In genomic region chr2:9690716-9691498, GRCh38 we compare ENCODE assay signal across 17 cellular contexts.
DNase-seq lines count a peak whose midpoint lies in the region; ATAC-seq, FAIRE-seq and TF ChIP-seq lines count a peak whose summit lies in the region.
"Had no signal": no experiment of that assay in that cellular context is flagged by ENCODE, and none has a peak within 500 bp of the region (broad histone marks: within the 10 kb centered on the region; RNA-seq: fewer than 3 reads in every experiment).

No MANE protein-coding gene starts in this region.

- TF ChIP-seq RAD21 in HCT116 (IDR thresholded peaks at IDR 0.05; ENCODE audit: low read depth), result peak; percentile 31; the same call in 1 of the 2 replicates

- peak; percentile 39 for ATAC-seq in HCT116
- no peak for ATAC-seq in stimulated activated naive CD8-positive, alpha-beta T cell treated with anti-CD3 and anti-CD28 coated beads, Interleukin-15, Interleukin-2, amounts not matched to agents 100 U/mL and 50 U/mL, for 24 hours
- ATAC-seq in activated CD4-positive, alpha-beta T cell treated with anti-CD3 and anti-CD28 coated beads for 36 hours, result no peak
- ATAC-seq: effector memory CD8-positive, alpha-beta T cell; left lobe of liver; natural killer cell had no signal

- H3K36me3 ChIP-seq in HCT116 (ENCODE audit: control insufficient read depth in 1 of 2, insufficient read depth in 2 of 2, low read length in 2 of 2), result no peaks in the 10 kb centered on the region
- no peaks in the 10 kb centered on the region for H3K36me3 ChIP-seq in adipocyte (ENCODE audit: control insufficient read depth, insufficient read depth, low read length, severe bottlenecking)
- H3K36me3 ChIP-seq in mesodermal cell (ENCODE audit: control insufficient read depth, insufficient read depth, low read length), result no peaks in the 10 kb centered on the region

- CTCF ChIA-PET in HCT116 (lab: Charles Lee), result no interaction called here
- CTCF ChIA-PET in activated CD4-positive, alpha-beta T cell treated with anti-CD3 and anti-CD28 coated beads for 36 hours (lab: Charles Lee), result interaction anchor here (1.0 kb wide), 1 partner anchor 14 kb away, joined by 3 read pairs; no protein-coding TSS in a partner anchor

- H2AFZ ChIP-seq in HCT116 (ENCODE audit: low read depth, low read length, poor library complexity, severe bottlenecking), result no peak overlapping the region

- H3K4me1 ChIP-seq in HCT116 (ENCODE audit: control insufficient read depth in 1 of 2, insufficient read depth in 2 of 2, low read length in 2 of 2) (peaks cover 3 to 8% of the 10 kb centered on the region in 2 experiments; a peak in 3 of 4 replicates), adipocyte (ENCODE audit: control insufficient read depth, insufficient read depth, low read length) (peaks cover 24% of the 10 kb centered on the region), mesodermal cell (ENCODE audit: control insufficient read depth, insufficient read depth, low read length, poor library complexity, severe bottlenecking) (peaks cover 11% of the 10 kb centered on the region)

- peaks cover 1% of the 10 kb centered on the region; the same call in 1 of the 2 replicates for H3K27me3 ChIP-seq in HCT116 (ENCODE audit: insufficient read depth, low read length)
- no peaks in the 10 kb centered on the region for H3K27me3 ChIP-seq in adipocyte (replicated peaks; ENCODE audit: control insufficient read depth, insufficient read depth, low read length)

- H4K20me1 ChIP-seq in HCT116 (ENCODE audit: insufficient read depth), result no peaks in the 10 kb centered on the region

- RAD21 ChIA-PET in HCT116 (lab: Charles Lee; ENCODE audit: low non-redundant PET in 1 of 2, low total read pairs in 2 of 2, uncharacterized antibody in 2 of 2, unreplicated experiment in 2 of 2), result no interaction called here

- no peaks in the 10 kb centered on the region for H3K9me2 ChIP-seq in HCT116 (ENCODE audit: insufficient read depth)

- POLR2A ChIA-PET in HCT116 (lab: Charles Lee), result no interaction called here
- POLR2A ChIA-PET in activated CD4-positive, alpha-beta T cell treated with anti-CD3 and anti-CD28 coated beads for 36 hours (lab: Charles Lee), result interaction anchor here (0.6 kb wide), 1 partner anchor 8 kb away, joined by 3 read pairs; no protein-coding TSS in a partner anchor

- H3K4me1 Mint-ChIP-seq in activated CD4-positive, alpha-beta T cell treated with anti-CD3 and anti-CD28 coated beads for 36 hours, result peaks cover 15% of the 10 kb centered on the region

- H3K9me3 ChIP-seq in HCT116 (ENCODE audit: control insufficient read depth in 1 of 2, insufficient read depth in 1 of 2, low read depth in 1 of 2, low read length in 2 of 2), result no peaks in the 10 kb centered on the region
- no peaks in the 10 kb centered on the region for H3K9me3 ChIP-seq in adipocyte (ENCODE audit: control insufficient read depth, low read length)
- no peaks in the 10 kb centered on the region for H3K9me3 ChIP-seq in mesodermal cell (ENCODE audit: control insufficient read depth, low read length)

- H3K79me2 ChIP-seq in HCT116 (ENCODE audit: insufficient read depth, low read length), result no peaks in the 10 kb centered on the region

- no peak for TF ChIP-seq POLR2A in HCT116 (IDR thresholded peaks at IDR 0.05; ENCODE audit: borderline replicate concordance, extremely low read depth, insufficient read depth, insufficient read length)

- intact Hi-C loops in HCT116 (cut with micrococcal nuclease), result no loop called here
- intact Hi-C loops in activated CD4-positive, alpha-beta T cell treated with anti-CD3 and anti-CD28 coated beads for 36 hours (cut with DNase I, micrococcal nuclease), result no loop called here

- FAIRE-seq in D721Med (lab: Jason Lieb, UNC), result no peak
- FAIRE-seq: H54 had no signal

- H3K4me2 ChIP-seq in HCT116 (ENCODE audit: low read length), result no peak overlapping the region

- WGBS in mesodermal cell (ENCODE audit: insufficient coverage in 2 of 2), 2 experiments, result 91 to 92% methylated on average over 9 to 10 of the region's 11 CpGs

- no peak overlapping the region for H3K4me3 Mint-ChIP-seq in activated CD4-positive, alpha-beta T cell treated with anti-CD3 and anti-CD28 coated beads for 36 hours
- H3K4me3 Mint-ChIP-seq: activated naive CD8-positive, alpha-beta T cell; effector memory CD8-positive, alpha-beta T cell; natural killer cell had no signal

- H3K27me3 Mint-ChIP-seq in activated CD4-positive, alpha-beta T cell treated with anti-CD3 and anti-CD28 coated beads for 36 hours, result no peaks in the 10 kb centered on the region
- H3K27me3 Mint-ChIP-seq: activated naive CD8-positive, alpha-beta T cell; effector memory CD8-positive, alpha-beta T cell had no signal

- no peak for DNase-seq in D721Med (ENCODE audit: insufficient read length, low spot score)
- DNase-seq in HCT116 (ENCODE audit: low read depth, low spot score), result no peak
- DNase-seq in adipocyte (ENCODE audit: low read depth), result no peak
- DNase-seq in stimulated activated naive CD8-positive, alpha-beta T cell treated with anti-CD3 and anti-CD28 coated beads, Interleukin-15, Interleukin-2, amounts not matched to agents 100 U/mL and 50 U/mL, for 24 hours, result no peak
- DNase-seq in activated CD4-positive, alpha-beta T cell treated with anti-CD3 and anti-CD28 coated beads for 36 hours, result no peak
- DNase-seq in T1000 (lab: John Stamatoyannopoulos, UW), result no peak
- DNase-seq: activated CD4-positive, alpha-beta T cell treated with anti-CD3 and anti-CD28 coated beads for 48 hours; DND-41; effector memory CD8-positive, alpha-beta T cell; MV-4-11; natural killer cell; NCI-H2171; stimulated activated CD4-positive, alpha-beta T cell treated with anti-CD3 and anti-CD28 coated beads, Interleukin-2, amount 100 ng/mL, for 24 hours had no signal

- TF ChIP-seq CTCF in D721Med (IDR thresholded peaks at IDR 0.05; ENCODE audit: insufficient read depth, missing control alignments) (peak; percentile 22), HCT116 (IDR thresholded peaks at IDR 0.05 in 2 of 3, conservative IDR thresholded peaks at IDR 0.05 in 1 of 3; ENCODE audit: borderline replicate concordance in 1 of 3, insufficient read depth in 1 of 3, low read depth in 2 of 3, low read length in 2 of 3) (no peak)

- no peaks in the 10 kb centered on the region for H3K9me3 Mint-ChIP-seq in activated CD4-positive, alpha-beta T cell treated with anti-CD3 and anti-CD28 coated beads for 36 hours (ENCODE audit: low read depth)
- H3K9me3 Mint-ChIP-seq: effector memory CD8-positive, alpha-beta T cell; natural killer cell had no signal

- H3K36me3 Mint-ChIP-seq in activated CD4-positive, alpha-beta T cell treated with anti-CD3 and anti-CD28 coated beads for 36 hours (ENCODE audit: low read depth), result no peaks in the 10 kb centered on the region
- H3K36me3 Mint-ChIP-seq: activated naive CD8-positive, alpha-beta T cell; natural killer cell had no signal

- no TSS peak for BruUV-seq in HCT116 (replicated peaks; lab: Mats Ljungman, UMichigan)

- no peak overlapping the region for H3K27ac Mint-ChIP-seq in activated CD4-positive, alpha-beta T cell treated with anti-CD3 and anti-CD28 coated beads for 36 hours
- H3K27ac Mint-ChIP-seq: activated naive CD8-positive, alpha-beta T cell had no signal

- H3K27ac ChIP-seq in HCT116 (ENCODE audit: low read depth, low read length), result no peak overlapping the region
- peak overlapping the region; percentile 76 for H3K27ac ChIP-seq in mesodermal cell (ENCODE audit: low read depth, low read length, severe bottlenecking)

- H3K9ac ChIP-seq in HCT116 (ENCODE audit: low read length), result no peak overlapping the region
- peak overlapping the region; percentile 53 for H3K9ac ChIP-seq in adipocyte (ENCODE audit: low read length)

- H3K4me3 ChIP-seq in HCT116 (replicated peaks in 1 of 2; ENCODE audit: low read depth in 1 of 2, low read length in 2 of 2) (no peak overlapping the region), adipocyte (ENCODE audit: low read length) (peak overlapping the region; percentile 12), mesodermal cell (ENCODE audit: extremely low read depth, insufficient read depth, low read length, poor library complexity, severe bottlenecking) (no peak overlapping the region)

TF ChIP-seq in HCT116, 20 proteins besides CTCF, POLR2A, EP300 and RAD21:
- no peak for TF ChIP-seq ZNF274 (IDR thresholded peaks at IDR 0.05; ENCODE audit: low read depth, low read length)
- TF ChIP-seq EGR1 (IDR thresholded peaks at IDR 0.05; ENCODE audit: low read depth), result no peak
- TF ChIP-seq, protein P1, sequence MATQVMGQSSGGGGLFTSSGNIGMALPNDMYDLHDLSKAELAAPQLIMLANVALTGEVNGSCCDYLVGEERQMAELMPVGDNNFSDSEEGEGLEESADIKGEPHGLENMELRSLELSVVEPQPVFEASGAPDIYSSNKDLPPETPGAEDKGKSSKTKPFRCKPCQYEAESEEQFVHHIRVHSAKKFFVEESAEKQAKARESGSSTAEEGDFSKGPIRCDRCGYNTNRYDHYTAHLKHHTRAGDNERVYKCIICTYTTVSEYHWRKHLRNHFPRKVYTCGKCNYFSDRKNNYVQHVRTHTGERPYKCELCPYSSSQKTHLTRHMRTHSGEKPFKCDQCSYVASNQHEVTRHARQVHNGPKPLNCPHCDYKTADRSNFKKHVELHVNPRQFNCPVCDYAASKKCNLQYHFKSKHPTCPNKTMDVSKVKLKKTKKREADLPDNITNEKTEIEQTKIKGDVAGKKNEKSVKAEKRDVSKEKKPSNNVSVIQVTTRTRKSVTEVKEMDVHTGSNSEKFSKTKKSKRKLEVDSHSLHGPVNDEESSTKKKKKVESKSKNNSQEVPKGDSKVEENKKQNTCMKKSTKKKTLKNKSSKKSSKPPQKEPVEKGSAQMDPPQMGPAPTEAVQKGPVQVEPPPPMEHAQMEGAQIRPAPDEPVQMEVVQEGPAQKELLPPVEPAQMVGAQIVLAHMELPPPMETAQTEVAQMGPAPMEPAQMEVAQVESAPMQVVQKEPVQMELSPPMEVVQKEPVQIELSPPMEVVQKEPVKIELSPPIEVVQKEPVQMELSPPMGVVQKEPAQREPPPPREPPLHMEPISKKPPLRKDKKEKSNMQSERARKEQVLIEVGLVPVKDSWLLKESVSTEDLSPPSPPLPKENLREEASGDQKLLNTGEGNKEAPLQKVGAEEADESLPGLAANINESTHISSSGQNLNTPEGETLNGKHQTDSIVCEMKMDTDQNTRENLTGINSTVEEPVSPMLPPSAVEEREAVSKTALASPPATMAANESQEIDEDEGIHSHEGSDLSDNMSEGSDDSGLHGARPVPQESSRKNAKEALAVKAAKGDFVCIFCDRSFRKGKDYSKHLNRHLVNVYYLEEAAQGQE (IDR thresholded peaks at IDR 0.05; ENCODE audit: low read depth), result no peak
- no peak for TF ChIP-seq EZH2 (IDR thresholded peaks at IDR 0.05)
